ENCODE assay signal across 1 cellular context in genomic region chrX:119482041-119482440, GRCh38.
TF ChIP-seq lines count a peak whose summit lies in the region.

No MANE protein-coding gene starts in this region.

TF ChIP-seq in H1, 55 proteins besides CTCF, POLR2A, EP300 and RAD21 (continued from another document):
- TF ChIP-seq, protein P1, sequence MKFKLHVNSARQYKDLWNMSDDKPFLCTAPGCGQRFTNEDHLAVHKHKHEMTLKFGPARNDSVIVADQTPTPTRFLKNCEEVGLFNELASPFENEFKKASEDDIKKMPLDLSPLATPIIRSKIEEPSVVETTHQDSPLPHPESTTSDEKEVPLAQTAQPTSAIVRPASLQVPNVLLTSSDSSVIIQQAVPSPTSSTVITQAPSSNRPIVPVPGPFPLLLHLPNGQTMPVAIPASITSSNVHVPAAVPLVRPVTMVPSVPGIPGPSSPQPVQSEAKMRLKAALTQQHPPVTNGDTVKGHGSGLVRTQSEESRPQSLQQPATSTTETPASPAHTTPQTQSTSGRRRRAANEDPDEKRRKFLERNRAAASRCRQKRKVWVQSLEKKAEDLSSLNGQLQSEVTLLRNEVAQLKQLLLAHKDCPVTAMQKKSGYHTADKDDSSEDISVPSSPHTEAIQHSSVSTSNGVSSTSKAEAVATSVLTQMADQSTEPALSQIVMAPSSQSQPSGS (IDR thresholded peaks at IDR 0.05; ENCODE audit: low read length): no peak
- TF ChIP-seq BCL11A (IDR thresholded peaks at IDR 0.05; ENCODE audit: low read depth in 2 of 2, low read length in 2 of 2) (no peak), GABPA (IDR thresholded peaks at IDR 0.05; ENCODE audit: borderline replicate concordance, insufficient read depth, low read length) (no peak), ZNF274 (IDR thresholded peaks at IDR 0.05; ENCODE audit: borderline replicate concordance, extremely low read depth, low read length) (no peak), CHD7 (IDR thresholded peaks at IDR 0.05; ENCODE audit: insufficient replicate concordance, low read length) (no peak), CTBP2 (IDR thresholded peaks at IDR 0.05; ENCODE audit: borderline replicate concordance, insufficient read depth, insufficient read length, low read length) (no peak), NRF1 (IDR thresholded peaks at IDR 0.05; ENCODE audit: low read depth, low read length) (no peak), SRF (IDR thresholded peaks at IDR 0.05; ENCODE audit: low read depth, low read length) (no peak), RBBP5 (IDR thresholded peaks at IDR 0.05; ENCODE audit: borderline replicate concordance, low read depth, low read length) (no peak), POLR2AphosphoS5 (IDR thresholded peaks at IDR 0.05; ENCODE audit: low read depth, low read length) (no peak)
- TF ChIP-seq, protein P2, sequence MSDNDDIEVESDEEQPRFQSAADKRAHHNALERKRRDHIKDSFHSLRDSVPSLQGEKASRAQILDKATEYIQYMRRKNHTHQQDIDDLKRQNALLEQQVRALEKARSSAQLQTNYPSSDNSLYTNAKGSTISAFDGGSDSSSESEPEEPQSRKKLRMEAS (IDR thresholded peaks at IDR 0.05): no peak
